9 cellular contexts compared by ENCODE assay signal in genomic region chr11:19988598-19988997, GRCh38.
DNase-seq lines count a peak whose midpoint lies in the region; ATAC-seq and TF ChIP-seq lines count a peak whose summit lies in the region.
"Had no signal": no experiment of that assay in that cellular context is flagged by ENCODE, and none has a peak within 500 bp of the region (broad histone marks: within the 10 kb centered on the region; RNA-seq: fewer than 3 reads in every experiment).

No MANE protein-coding gene starts in this region.

- H3K9me3 ChIP-seq in esophagus muscularis mucosa (no peaks in the 10 kb centered on the region), upper lobe of right lung (no peaks in the 10 kb centered on the region)

- TF ChIP-seq CTCF in esophagus muscularis mucosa (IDR thresholded peaks at IDR 0.05) (no peak), upper lobe of right lung (IDR thresholded peaks at IDR 0.05) (no peak)

- H3K27ac ChIP-seq in esophagus muscularis mucosa (replicated peaks in 1 of 4) (peak overlapping the region; percentile 71 to 82 (median 78)), upper lobe of right lung (peak overlapping the region; percentile 39)

- intact Hi-C loops in esophagus muscularis mucosa (cut with DNase I) (no loop called here), upper lobe of right lung (cut with DNase I) (no loop called here)

- ATAC-seq in upper lobe of right lung = peak; percentile 92
- no peak for ATAC-seq in GM21619 (IDR thresholded peaks at IDR 0.05; ENCODE audit: unreplicated experiment)

- DNase-seq in NCI-H446 (lab: John Stamatoyannopoulos, UW) (peak; percentile 42 to 84), esophagus muscularis mucosa (ENCODE audit: extremely low spot score) (no peak), medulla oblongata (ENCODE audit: extremely low spot score) (peak; percentile 87), upper lobe of right lung (no peak), NCI-H1417 treated with DMSO at 0.1 percent for 48 hours (lab: John Stamatoyannopoulos, UW) (no peak), dermis blood vessel endothelial cell (no peak)
- DNase-seq: naive B cell, NCI-H187 had no signal

- H3K4me1 ChIP-seq in esophagus muscularis mucosa = peaks cover 27 to 59% (median 44%) of the 10 kb centered on the region in 4 donors
- H3K4me1 ChIP-seq in upper lobe of right lung = peaks cover 8% of the 10 kb centered on the region

- no peak overlapping the region for H3K4me3 ChIP-seq in esophagus muscularis mucosa
- H3K4me3 ChIP-seq in upper lobe of right lung = no peak overlapping the region

- TF ChIP-seq EP300 in esophagus muscularis mucosa (IDR thresholded peaks at IDR 0.05) = no peak

- 33% methylated on average over 1 of the region's 2 CpGs for WGBS in esophagus muscularis mucosa

- no peaks in the 10 kb centered on the region for H3K27me3 ChIP-seq in esophagus muscularis mucosa
- no peaks in the 10 kb centered on the region for H3K27me3 ChIP-seq in upper lobe of right lung

- TF ChIP-seq POLR2A in esophagus muscularis mucosa (IDR thresholded peaks at IDR 0.05; ENCODE audit: low read depth) = no peak

- H3K36me3 ChIP-seq in esophagus muscularis mucosa = peaks cover 0 to 40% (median 10%) of the 10 kb centered on the region in 4 donors
- H3K36me3 ChIP-seq in upper lobe of right lung = no peaks in the 10 kb centered on the region

Comparison
In these comparisons a context has a peak if more than half of its experiments do, and no peak if none do; other contexts are left out.
1. DNase-seq: peak in NCI-H446 (2 of 2) and medulla oblongata (single experiment); none in esophagus muscularis mucosa (single experiment), upper lobe of right lung (single experiment), NCI-H1417 treated with DMSO at 0.1 percent for 48 hours (single experiment) and dermis blood vessel endothelial cell (single experiment).